Comparison of ENCODE assay signal across 8 cellular contexts in genomic region chr20:34268851-34269668, GRCh38. TPM values are rescaled to one million over a fixed set of nuclear protein-coding genes. Genes with fewer than 3 reads are reported as not detected.
DNase-seq lines count a peak whose midpoint lies in the region; ATAC-seq and TF ChIP-seq lines count a peak whose summit lies in the region.

No MANE protein-coding gene starts in this region.

- H2BK12ac ChIP-seq in neuronal stem cell (ENCODE audit: low read length): no peak overlapping the region

- H3K4me3 ChIP-seq in fibroblast of villous mesenchyme (ENCODE audit: low read depth, low read length) (peak overlapping the region; percentile 42), neuronal stem cell (ENCODE audit: low read length in 2 of 2) (peak overlapping the region in 1 of 2 donors; percentile 9)

- peak overlapping the region; percentile 57 for H3K23ac ChIP-seq in neuronal stem cell (ENCODE audit: low read depth, low read length, poor library complexity)

- peak overlapping the region; percentile 84 for H3K18ac ChIP-seq in neuronal stem cell (ENCODE audit: low read length)

- peak overlapping the region; percentile 48 for H3K4me2 ChIP-seq in neuronal stem cell (ENCODE audit: insufficient read depth, low read length, poor library complexity, severe bottlenecking)

- H3K14ac ChIP-seq in neuronal stem cell (ENCODE audit: low read length): no peak overlapping the region

- no peak overlapping the region for H3K9ac ChIP-seq in neuronal stem cell (ENCODE audit: low read depth, low read length, poor library complexity)

- no CpG with 5 or more reads among the region's 59 CpGs for WGBS in neuronal stem cell (ENCODE audit: extremely low coverage in 2 of 2, insufficient read length in 2 of 2, insufficient replicate concordance in 1 of 2), 2 donors

- no peak overlapping the region for H2AFZ ChIP-seq in neuronal stem cell (ENCODE audit: low read length)

- DNase-seq in CD1c-positive myeloid dendritic cell (ENCODE audit: extremely low spot score) (peak; percentile 38), fibroblast of villous mesenchyme (ENCODE audit: low read depth) (peak; percentile 41), neuronal stem cell (ENCODE audit: low spot score) (no peak), NCI-H1436 treated with DMSO at 0.1 percent for 48 hours (lab: John Stamatoyannopoulos, UW) (no peak), NOMO-1 treated with DMSO at 0.1 percent for 48 hours (lab: John Stamatoyannopoulos, UW; ENCODE audit: unreplicated experiment) (no peak)
- peak; percentile 67 for DNase-seq in activated CD8-positive, alpha-beta memory T cell treated with anti-CD3 and anti-CD28 coated beads for 24 hours

- no peak overlapping the region for H3K4ac ChIP-seq in neuronal stem cell (ENCODE audit: low read length)

- no peak overlapping the region for H2BK120ac ChIP-seq in neuronal stem cell (ENCODE audit: low read depth, low read length)

- TF ChIP-seq CTCF in fibroblast of villous mesenchyme (IDR thresholded peaks at IDR 0.05; ENCODE audit: insufficient read depth, low read depth, low read length): peak; percentile 2

- no peak overlapping the region for H2AK5ac ChIP-seq in neuronal stem cell (ENCODE audit: low read depth, low read length)

- no peaks in the 10 kb centered on the region for H3K9me3 ChIP-seq in neuronal stem cell (replicated peaks in 1 of 2; ENCODE audit: control insufficient read depth in 2 of 2, insufficient read depth in 1 of 2, low read depth in 1 of 2, low read length in 2 of 2)

- H2BK15ac ChIP-seq in neuronal stem cell (ENCODE audit: low read length): peak overlapping the region; percentile 26

- no peak overlapping the region for H4K91ac ChIP-seq in neuronal stem cell (ENCODE audit: low read depth, low read length, poor library complexity)

- ATAC-seq in HG02610 (IDR thresholded peaks at IDR 0.05; ENCODE audit: unreplicated experiment) (no peak), HG03175 (IDR thresholded peaks at IDR 0.05; ENCODE audit: unreplicated experiment) (no peak)

- H3K79me1 ChIP-seq in neuronal stem cell (ENCODE audit: low read depth, low read length): no peaks in the 10 kb centered on the region

- H2BK5ac ChIP-seq in neuronal stem cell (ENCODE audit: low read length): no peak overlapping the region

- H3K27me3 ChIP-seq in neuronal stem cell (ENCODE audit: control insufficient read depth in 3 of 3, insufficient read depth in 3 of 3, low read depth in 1 of 3, low read length in 3 of 3): peaks cover 0 to 3% (median 0%) of the 10 kb centered on the region in 3 experiments

- H3K27ac ChIP-seq in neuronal stem cell (replicated peaks; ENCODE audit: low read length): no peak overlapping the region

- no peaks in the 10 kb centered on the region for H3K4me1 ChIP-seq in neuronal stem cell (ENCODE audit: control insufficient read depth in 2 of 2, insufficient read depth in 1 of 2, low read depth in 1 of 2, low read length in 2 of 2)

- H3K36me3 ChIP-seq in neuronal stem cell (replicated peaks in 1 of 2; ENCODE audit: control insufficient read depth in 2 of 2, insufficient read depth in 2 of 2, low read length in 2 of 2): peaks cover 3 to 45% of the 10 kb centered on the region in 2 donors

- H4K8ac ChIP-seq in neuronal stem cell (ENCODE audit: low read depth, low read length): no peak overlapping the region

RNA-seq across cellular contexts. Expression of gene ASIP, which starts 27.8 kb away (rescaled TPM):
- total RNA-seq in fibroblast of villous mesenchyme: not detected in 2 replicates
- not detected for polyA plus RNA-seq in neuronal stem cell (2013, experiment 1 of 2)
- polyA plus RNA-seq in neuronal stem cell (2013, experiment 2 of 2): not detected

RNA-seq across cellular contexts. Expression of gene AHCY, which starts 34.1 kb away (rescaled TPM):
- 81.5 and 94.6 TPM in 2 replicates for total RNA-seq in fibroblast of villous mesenchyme
- 172 TPM for polyA plus RNA-seq in neuronal stem cell (2013, experiment 1 of 2)
- polyA plus RNA-seq in neuronal stem cell (2013, experiment 2 of 2): 166 TPM

Comparison
In these comparisons a context has a peak if more than half of its experiments do, and no peak if none do; other contexts are left out.
1. DNase-seq: peak in CD1c-positive myeloid dendritic cell (single experiment), activated CD8-positive, alpha-beta memory T cell treated with anti-CD3 and anti-CD28 coated beads for 24 hours (single experiment) and fibroblast of villous mesenchyme (single experiment); none in neuronal stem cell (single experiment), NCI-H1436 treated with DMSO at 0.1 percent for 48 hours (single experiment) and NOMO-1 treated with DMSO at 0.1 percent for 48 hours (single experiment).